In the genomic region with DNA sequence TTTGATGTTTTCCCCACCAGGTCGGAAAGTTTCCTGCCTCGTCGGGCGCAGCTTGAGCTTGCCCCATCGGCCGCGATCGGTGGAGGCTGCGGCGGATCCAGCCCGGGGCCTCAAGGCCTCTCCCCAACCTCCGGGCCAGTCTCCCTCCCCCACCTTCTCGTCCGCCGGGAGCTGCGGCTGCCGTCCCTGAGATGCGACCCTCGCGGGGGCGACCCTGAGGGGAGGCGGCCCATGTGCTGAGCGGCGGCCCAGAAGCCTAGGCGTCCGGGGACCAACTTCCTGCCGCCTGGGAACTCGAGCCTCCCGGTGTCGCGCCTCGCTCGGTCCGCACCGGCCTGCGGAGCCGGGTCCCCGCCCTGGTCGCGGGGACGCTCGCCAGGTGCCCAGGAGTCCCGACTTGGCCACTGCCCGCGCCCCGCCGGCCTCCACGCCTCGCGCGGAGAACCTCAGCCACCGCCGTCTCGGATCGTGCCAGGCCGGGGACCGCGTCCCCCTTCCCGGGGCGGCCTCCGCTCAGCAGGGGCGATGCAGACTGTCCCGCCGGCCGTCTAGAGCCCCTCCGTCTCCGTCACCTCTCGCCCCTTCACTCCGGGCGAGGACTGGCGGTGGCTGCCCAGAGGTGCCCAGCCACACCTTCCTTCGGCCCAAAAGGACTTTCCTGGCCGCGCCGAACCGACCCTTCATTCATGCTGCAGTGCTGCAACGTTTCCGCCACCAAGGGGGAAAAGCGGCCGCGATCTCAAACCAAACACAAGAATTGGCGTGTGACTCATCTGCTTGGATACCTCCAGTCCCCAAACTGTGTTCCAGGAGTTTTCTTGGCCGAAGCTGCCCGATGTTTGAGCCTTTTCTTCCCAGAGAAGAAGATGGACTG, we compare ENCODE assay signal across 8 cellular contexts. TPM values are rescaled to one million over a fixed set of nuclear protein-coding genes. Genes with fewer than 3 reads are reported as not detected.
A peak's percentile ranks its signal among the peaks of the same experiment; 100 is the strongest.
DNase-seq lines count a peak whose midpoint lies in the region; ATAC-seq and TF ChIP-seq lines count a peak whose summit lies in the region.

No MANE protein-coding gene starts in this region.

- peak overlapping the region; percentile 95 for H3K4me3 Mint-ChIP-seq in activated T-helper 2 cell treated with anti-CD3 and anti-CD28 coated beads, Interferon-gamma antibody, Interleukin-2, Interleukin-4, amounts not matched to agents 10 μg/mL and 5 μg/mL and 100 μg/mL, durations not matched to agents 14 hours and 24 hours and 36 hours (ENCODE audit: low read depth)
- peak overlapping the region; percentile 98 for H3K4me3 Mint-ChIP-seq in nephron progenitor cell

- no peaks in the 10 kb centered on the region for H3K27me3 ChIP-seq in NT2/D1 (ENCODE audit: insufficient read depth, insufficient read length)
- H3K27me3 ChIP-seq in thymus (ENCODE audit: control insufficient read depth, insufficient read depth): no peaks in the 10 kb centered on the region

- peak overlapping the region; percentile 89 for H3K4me3 ChIP-seq in NT2/D1 (ENCODE audit: insufficient read length, low read depth)
- peak overlapping the region; percentile 82 for H3K4me3 ChIP-seq in fibroblast of the aortic adventitia (ENCODE audit: low read depth, low read length)
- H3K4me3 ChIP-seq in thymus (ENCODE audit: low read length): peak overlapping the region; percentile 91

- TF ChIP-seq CTCF in GM13976 (IDR thresholded peaks at IDR 0.05; ENCODE audit: borderline replicate concordance, control extremely low read depth, extremely low read depth, insufficient read depth, missing control alignments): no peak
- TF ChIP-seq CTCF in fibroblast of the aortic adventitia (IDR thresholded peaks at IDR 0.05; ENCODE audit: insufficient read depth, low read length): no peak
- TF ChIP-seq CTCF in nephron progenitor cell (IDR thresholded peaks at IDR 0.05): no peak

- peaks cover 10% of the 10 kb centered on the region for H3K27me3 Mint-ChIP-seq in activated T-helper 2 cell treated with anti-CD3 and anti-CD28 coated beads, Interferon-gamma antibody, Interleukin-2, Interleukin-4, amounts not matched to agents 10 μg/mL and 5 μg/mL and 100 μg/mL, durations not matched to agents 14 hours and 24 hours and 36 hours (ENCODE audit: low read depth)
- no peaks in the 10 kb centered on the region for H3K27me3 Mint-ChIP-seq in nephron progenitor cell (ENCODE audit: low read depth, poor library complexity)

- H3K9ac ChIP-seq in NT2/D1 (ENCODE audit: insufficient read length, low read depth): peak overlapping the region; percentile 94

- H3K9me3 ChIP-seq in NT2/D1 (ENCODE audit: insufficient read depth, low read length): no peaks in the 10 kb centered on the region
- H3K9me3 ChIP-seq in thymus (ENCODE audit: control insufficient read depth): no peaks in the 10 kb centered on the region

- no peaks in the 10 kb centered on the region for H3K9me3 Mint-ChIP-seq in activated T-helper 2 cell treated with anti-CD3 and anti-CD28 coated beads, Interferon-gamma antibody, Interleukin-2, Interleukin-4, amounts not matched to agents 10 μg/mL and 5 μg/mL and 100 μg/mL, durations not matched to agents 14 hours and 24 hours and 36 hours
- H3K9me3 Mint-ChIP-seq in nephron progenitor cell: no peaks in the 10 kb centered on the region

- H3K27ac Mint-ChIP-seq in activated T-helper 2 cell treated with anti-CD3 and anti-CD28 coated beads, Interferon-gamma antibody, Interleukin-2, Interleukin-4, amounts not matched to agents 10 μg/mL and 5 μg/mL and 100 μg/mL, durations not matched to agents 14 hours and 24 hours and 36 hours: peak overlapping the region; percentile 95
- peak overlapping the region; percentile 94 for H3K27ac Mint-ChIP-seq in nephron progenitor cell

- in situ Hi-C loops in GM13976 (cut with MboI; ENCODE audit: low sequenced_read_pairs, unreplicated experiment): no loop called here

- H3K36me3 Mint-ChIP-seq in activated T-helper 2 cell treated with anti-CD3 and anti-CD28 coated beads, Interferon-gamma antibody, Interleukin-2, Interleukin-4, amounts not matched to agents 10 μg/mL and 5 μg/mL and 100 μg/mL, durations not matched to agents 14 hours and 24 hours and 36 hours (ENCODE audit: low read depth): peaks cover 31% of the 10 kb centered on the region
- peaks cover 21% of the 10 kb centered on the region for H3K36me3 Mint-ChIP-seq in nephron progenitor cell (ENCODE audit: low read depth)

- intact Hi-C loops in activated T-helper 2 cell treated with anti-CD3 and anti-CD28 coated beads, Interferon-gamma antibody, Interleukin-2, Interleukin-4, amounts not matched to agents 10 μg/mL and 5 μg/mL and 100 μg/mL, durations not matched to agents 14 hours and 24 hours and 36 hours (cut with micrococcal nuclease): loop anchor here (1.0 to 5.0 kb wide), 6 partner anchors 64 to 529 kb away; partner anchors contain the start of genes APPL1, ARF4 and PDE12

- WGBS in thymus: under 1% methylated on average over 84 of the region's 84 CpGs

- ATAC-seq in HG02642 (IDR thresholded peaks at IDR 0.05; ENCODE audit: poor library complexity, unreplicated experiment): peak; percentile 25

- peaks cover 2% of the 10 kb centered on the region for H3K4me1 ChIP-seq in NT2/D1 (ENCODE audit: insufficient read depth, insufficient read length)
- peaks cover 10% of the 10 kb centered on the region for H3K4me1 ChIP-seq in thymus (ENCODE audit: control insufficient read depth, insufficient read depth, low read length)

- peaks cover 35% of the 10 kb centered on the region for H3K36me3 ChIP-seq in NT2/D1 (ENCODE audit: insufficient read depth, insufficient read length, low read length)
- peaks cover 4% of the 10 kb centered on the region for H3K36me3 ChIP-seq in thymus (ENCODE audit: control insufficient read depth, insufficient read depth)

- DNase-seq in GM13976 (ENCODE audit: low spot score) (peak; percentile 62), NT2/D1 (ENCODE audit: low read depth, low spot score) (peak; percentile 18), fibroblast of the aortic adventitia (ENCODE audit: low read depth) (peak; percentile 73), nephron progenitor cell (peak; percentile 65), NCI-H446 treated with DMSO at 0.1 percent for 48 hours (lab: John Stamatoyannopoulos, UW) (no peak)
- DNase-seq in activated T-helper 2 cell treated with anti-CD3 and anti-CD28 coated beads, Interferon-gamma antibody, Interleukin-2, Interleukin-4, amounts not matched to agents 10 μg/mL and 5 μg/mL and 100 μg/mL, durations not matched to agents 14 hours and 24 hours and 36 hours (ENCODE audit: low spot score): peak; percentile 36

- H3K4me1 Mint-ChIP-seq in activated T-helper 2 cell treated with anti-CD3 and anti-CD28 coated beads, Interferon-gamma antibody, Interleukin-2, Interleukin-4, amounts not matched to agents 10 μg/mL and 5 μg/mL and 100 μg/mL, durations not matched to agents 14 hours and 24 hours and 36 hours (ENCODE audit: low read depth): peaks cover 26% of the 10 kb centered on the region
- peaks cover 37% of the 10 kb centered on the region for H3K4me1 Mint-ChIP-seq in nephron progenitor cell

- H3K27ac ChIP-seq in thymus (ENCODE audit: low read depth): peak overlapping the region; percentile 93

RNA-seq across cellular contexts. Expression of gene SLMAP, which starts 0.7 kb away (rescaled TPM):
- total RNA-seq in activated T-helper 2 cell treated with anti-CD3 and anti-CD28 coated beads, Interferon-gamma antibody, Interleukin-2, Interleukin-4, amounts not matched to agents 10 μg/mL and 5 μg/mL and 100 μg/mL, durations not matched to agents 14 hours and 24 hours and 36 hours: 58.2 TPM in 2 replicates
- total RNA-seq in fibroblast of the aortic adventitia (ENCODE audit: low replicate concordance): 44.1 and 78.4 TPM in 2 replicates
- polyA plus RNA-seq in thymus: 36.3 TPM
